ENCODE assay signal across 9 cellular contexts in genomic region chr1:19765623-19766022, GRCh38. TPM values are rescaled to one million over a fixed set of nuclear protein-coding genes. Genes with fewer than 3 reads are reported as not detected.
DNase-seq lines count a peak whose midpoint lies in the region; ATAC-seq and TF ChIP-seq lines count a peak whose summit lies in the region.
"Had no signal": no experiment of that assay in that cellular context is flagged by ENCODE, and none has a peak within 500 bp of the region (broad histone marks: within the 10 kb centered on the region; RNA-seq: fewer than 3 reads in every experiment).

No MANE protein-coding gene starts in this region.

- no peaks in the 10 kb centered on the region for H4K20me1 ChIP-seq in fibroblast of lung (ENCODE audit: control insufficient read depth, extremely low read depth, insufficient read depth, low read length)

- H3K79me2 ChIP-seq in fibroblast of lung (ENCODE audit: control insufficient read depth, insufficient read depth, low read length): no peaks in the 10 kb centered on the region

- TF ChIP-seq CTCF in fibroblast of lung (conservative IDR thresholded peaks at IDR 0.05 in 1 of 2, IDR thresholded peaks at IDR 0.05 in 1 of 2; ENCODE audit: low read depth in 1 of 2, low read length in 2 of 2): no peak
- TF ChIP-seq CTCF in spleen (IDR thresholded peaks at IDR 0.05 in 8 of 11, conservative IDR thresholded peaks at IDR 0.05 in 3 of 11): no peak

- H3K36me3 ChIP-seq in fibroblast of lung (ENCODE audit: control insufficient read depth, insufficient read depth, low read length) (peaks cover 2% of the 10 kb centered on the region), spleen (peaks cover 0 to 81% (median 22%) of the 10 kb centered on the region in 6 donors)

- H2AFZ ChIP-seq in fibroblast of lung (ENCODE audit: low read length): no peak overlapping the region

- peak; percentile 89 for DNase-seq in GM04504 (ENCODE audit: low read depth)
- DNase-seq in SW480 (ENCODE audit: low spot score): peak; percentile 33
- DNase-seq in fibroblast of lung (ENCODE audit: low read depth in 2 of 2): peak; percentile 78 to 97
- DNase-seq in stimulated activated CD4-positive, alpha-beta T cell treated with anti-CD3 and anti-CD28 coated beads, Interleukin-12 subunit alpha, Interleukin-12 subunit beta, amount 100 ng/mL, for 4 hours: peak; percentile 5
- DNase-seq in NCI-H748 (lab: John Stamatoyannopoulos, UW; ENCODE audit: unreplicated experiment): no peak
- DNase-seq in NCI-H510A (lab: John Stamatoyannopoulos, UW): no peak
- DNase-seq in spleen: no peak

- peaks cover 15% of the 10 kb centered on the region for H3K4me1 ChIP-seq in fibroblast of lung (ENCODE audit: control insufficient read depth, extremely low read depth, insufficient read depth, low read length)
- H3K4me1 ChIP-seq in spleen: peaks cover 0 to 12% (median 0%) of the 10 kb centered on the region in 6 donors

- intact Hi-C loops in spleen (cut with DNase I; ENCODE audit: low total_unique reads): no loop called here

- H3K4me2 ChIP-seq in fibroblast of lung (ENCODE audit: extremely low read depth, insufficient read depth, low read length): peak overlapping the region; percentile 70

- no peak for TF ChIP-seq POLR2A in spleen (IDR thresholded peaks at IDR 0.05)

- H3K9ac ChIP-seq in fibroblast of lung (ENCODE audit: insufficient read depth, low read length): no peak overlapping the region

- H3K9me3 ChIP-seq in fibroblast of lung (ENCODE audit: control insufficient read depth, insufficient read depth, low read depth, low read length): no peaks in the 10 kb centered on the region
- no peaks in the 10 kb centered on the region for H3K9me3 ChIP-seq in spleen

- no peaks in the 10 kb centered on the region for H3K27me3 ChIP-seq in fibroblast of lung (ENCODE audit: control insufficient read depth, insufficient read depth, low read length)
- H3K27me3 ChIP-seq in spleen (replicated peaks in 1 of 7): no peaks in the 10 kb centered on the region

- peak overlapping the region; percentile 80 for H3K27ac ChIP-seq in fibroblast of lung (ENCODE audit: insufficient read depth, low read length)
- peak overlapping the region in 2 of 8 donors; percentile 11 to 38 for H3K27ac ChIP-seq in spleen

- WGBS in spleen, 5 donors: 65 to 83% (median 76%) methylated on average over 10 of the region's 10 CpGs

- ATAC-seq in HG02759 (IDR thresholded peaks at IDR 0.05; ENCODE audit: unreplicated experiment): no peak

- no peak overlapping the region for H3K4me3 ChIP-seq in fibroblast of lung (replicated peaks in 1 of 4; ENCODE audit: control extremely low read depth in 1 of 4, insufficient read depth in 1 of 4, low read depth in 3 of 4, low read length in 4 of 4)
- no peak overlapping the region for H3K4me3 ChIP-seq in spleen
- H3K4me3 ChIP-seq: skin epidermis had no signal

RNA-seq across cellular contexts. Expression of gene TMCO4, which starts 34.1 kb away (rescaled TPM):
- total RNA-seq in fibroblast of lung (22.9 and 24.3 TPM in 2 replicates), spleen (10 to 100 TPM; 22.1 to 40.8 (median 32.8) TPM)
- polyA plus RNA-seq in fibroblast of lung (11.9 and 12.5 TPM in 2 replicates), spleen (10 to 100 TPM; 15.4 to 24.4 (median 18.9) TPM)
- 14.7 and 16.3 TPM in 2 replicates for polyA plus RNA-seq in fibroblast of lung (2012)
- polyA minus RNA-seq in fibroblast of lung (ENCODE audit: low replicate concordance): 20.5 and 24.7 TPM in 2 replicates

RNA-seq across cellular contexts. Expression of gene RNF186, which starts 49.5 kb away (rescaled TPM):
- total RNA-seq in fibroblast of lung (not detected in 2 replicates), spleen (not detected)
- polyA plus RNA-seq in fibroblast of lung (not detected in 2 replicates), spleen (under 1 TPM in 1 of 3 donors, not detected in 2; 0.07 TPM)
- polyA plus RNA-seq in fibroblast of lung (2012): not detected in 2 replicates
- polyA minus RNA-seq in fibroblast of lung (ENCODE audit: low replicate concordance): not detected in 2 replicates

Comparison
In these comparisons a context has a peak if more than half of its experiments do, and no peak if none do; other contexts are left out.
1. DNase-seq: peak in GM04504 (single experiment), SW480 (single experiment), fibroblast of lung (2 of 2) and stimulated activated CD4-positive, alpha-beta T cell treated with anti-CD3 and anti-CD28 coated beads, Interleukin-12 subunit alpha, Interleukin-12 subunit beta, amount 100 ng/mL, for 4 hours (single experiment); none in NCI-H748 (single experiment), NCI-H510A (single experiment) and spleen (single experiment).